ENCODE assay signal across 22 cellular contexts in the genomic region with DNA sequence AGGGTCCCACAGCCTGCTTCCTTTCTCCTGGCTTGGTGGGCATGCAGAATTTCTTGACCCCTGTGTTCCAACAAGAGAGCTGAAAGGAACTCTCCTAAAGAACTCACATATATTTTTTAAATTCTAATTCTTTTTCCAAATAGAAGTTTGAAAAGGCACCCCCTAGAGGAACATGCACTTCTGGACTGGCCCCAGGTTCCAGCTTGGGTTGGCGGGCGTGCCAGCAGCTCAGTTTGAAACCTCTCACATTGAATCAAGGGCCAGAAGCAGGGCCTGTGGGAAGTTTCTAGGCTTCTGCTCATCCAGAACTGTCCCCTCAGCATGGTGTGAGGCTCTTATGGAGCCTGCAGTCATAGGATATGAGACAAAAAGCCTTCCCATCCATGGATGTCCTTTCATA.
DNase-seq lines count a peak whose midpoint lies in the region; ATAC-seq and TF ChIP-seq lines count a peak whose summit lies in the region.
"Had no signal": no experiment of that assay in that cellular context is flagged by ENCODE, and none has a peak within 500 bp of the region (broad histone marks: within the 10 kb centered on the region; RNA-seq: fewer than 3 reads in every experiment).

No MANE protein-coding gene starts in this region.

- peak overlapping the region; percentile 7; the same call in 1 of the 2 replicates for H3K27ac ChIP-seq in IMR-90 (ENCODE audit: insufficient read depth, low read length)
- H3K27ac ChIP-seq: BLaER1 treated with 17β-estradiol and CSF1 and Interleukin-3, amounts not matched to agents 10 nM and 100 nM; epithelial cell of prostate; suprapubic skin had no signal

- H3K9ac ChIP-seq in IMR-90 (ENCODE audit: low read depth, low read length): no peak overlapping the region
- H3K9ac ChIP-seq: SK-N-SH had no signal

- POLR2A ChIA-PET in IMR-90 (lab: Charles Lee; ENCODE audit: unreplicated experiment): no interaction called here

- H3K27me3 ChIP-seq in IMR-90 (ENCODE audit: control insufficient read depth, insufficient read depth, low read length): peaks cover 14% of the 10 kb centered on the region
- H3K27me3 ChIP-seq: sigmoid colon, suprapubic skin had no signal

- H3K4me3 Mint-ChIP-seq in glutamatergic neuron (ENCODE audit: unreplicated experiment): peak overlapping the region; percentile 78
- no peak overlapping the region for H3K4me3 Mint-ChIP-seq in activated naive CD8-positive, alpha-beta T cell treated with anti-CD3 and anti-CD28 coated beads for 36 hours
- H3K4me3 Mint-ChIP-seq: activated CD8-positive, alpha-beta T cell treated with anti-CD3 and anti-CD28 coated beads, Interleukin-2, amount 10 ng/mL, durations not matched to agents 7 days and 5 days; central memory CD8-positive, alpha-beta T cell had no signal

- H3K4me1 Mint-ChIP-seq in glutamatergic neuron (ENCODE audit: low read depth, unreplicated experiment): peaks cover 20% of the 10 kb centered on the region
- H3K4me1 Mint-ChIP-seq in activated naive CD8-positive, alpha-beta T cell treated with anti-CD3 and anti-CD28 coated beads for 36 hours: peaks cover 2% of the 10 kb centered on the region
- H3K4me1 Mint-ChIP-seq: central memory CD8-positive, alpha-beta T cell had no signal

- H3K36me3 ChIP-seq in IMR-90 (ENCODE audit: control insufficient read depth, insufficient read depth, low read length): no peaks in the 10 kb centered on the region
- H3K36me3 ChIP-seq: BLaER1 treated with 17β-estradiol and CSF1 and Interleukin-3, amounts not matched to agents 10 nM and 100 nM; sigmoid colon; suprapubic skin had no signal

- dilution Hi-C loops in IMR-90 (cut with HindIII; ENCODE audit: low sequenced_read_pairs, unreplicated experiment): no loop called here

- CTCF ChIA-PET in IMR-90 (lab: Yijun Ruan, JAX): interaction anchor here (0.6 to 1.8 kb wide), 8 partner anchors 8 to 1464 kb away, joined by 3 to 9 read pairs (median 3); no protein-coding TSS in a partner anchor

- H2BK15ac ChIP-seq in IMR-90 (ENCODE audit: low read depth, low read length): no peak overlapping the region

- H3K79me1 ChIP-seq in IMR-90 (ENCODE audit: low read depth in 1 of 2, low read length in 2 of 2): no peaks in the 10 kb centered on the region

- H3K14ac ChIP-seq in IMR-90 (replicated peaks; ENCODE audit: low read depth, low read length): no peak overlapping the region

- no peaks in the 10 kb centered on the region for H3K27me3 Mint-ChIP-seq in glutamatergic neuron (ENCODE audit: unreplicated experiment)
- H3K27me3 Mint-ChIP-seq in activated naive CD8-positive, alpha-beta T cell treated with anti-CD3 and anti-CD28 coated beads for 36 hours: peaks cover 4% of the 10 kb centered on the region
- H3K27me3 Mint-ChIP-seq: central memory CD8-positive, alpha-beta T cell had no signal

- no peak overlapping the region; the same call in 1 of the 2 replicates for H2AK5ac ChIP-seq in IMR-90 (ENCODE audit: low read depth, low read length)

- peak overlapping the region; percentile 36; the same call in 1 of the 2 replicates for H2BK120ac ChIP-seq in IMR-90 (ENCODE audit: low read depth, low read length)

- no peak overlapping the region; the same call in 1 of the 2 replicates for H3K18ac ChIP-seq in IMR-90 (ENCODE audit: low read depth, low read length)

- H3K4me1 ChIP-seq in IMR-90 (ENCODE audit: control insufficient read depth, insufficient read depth, low read length): peaks cover 2% of the 10 kb centered on the region; the same call in 1 of the 2 replicates
- H3K4me1 ChIP-seq: sigmoid colon had no signal

- no peak overlapping the region; the same call in 1 of the 2 replicates for H4K5ac ChIP-seq in IMR-90 (ENCODE audit: low read depth, low read length)

- H3K27ac Mint-ChIP-seq in glutamatergic neuron (ENCODE audit: unreplicated experiment): no peak overlapping the region
- no peak overlapping the region for H3K27ac Mint-ChIP-seq in activated naive CD8-positive, alpha-beta T cell treated with anti-CD3 and anti-CD28 coated beads for 36 hours
- H3K27ac Mint-ChIP-seq: activated CD8-positive, alpha-beta T cell treated with anti-CD3 and anti-CD28 coated beads, Interleukin-2, amount 10 ng/mL, durations not matched to agents 7 days and 5 days had no signal

- TF ChIP-seq RAD21 in IMR-90 (IDR thresholded peaks at IDR 0.05; ENCODE audit: low read length): no peak

- intact Hi-C loops in IMR-90 (cut with micrococcal nuclease): loop anchor here (2.0 kb wide), 2 partner anchors 215 to 313 kb away; partner anchors contain the start of genes COL4A5 and COL4A6

- DNase-seq in AG09309 (ENCODE audit: low read depth) (no peak), IMR-90 (no peak), glutamatergic neuron (no peak), NCI-H2107 (lab: John Stamatoyannopoulos, UW) (no peak), GM10266 (ENCODE audit: extremely low spot score) (no peak)
- no peak for DNase-seq in activated CD4-positive, alpha-beta T cell treated with anti-CD3 and anti-CD28 coated beads for 1 hour
- DNase-seq in activated naive CD8-positive, alpha-beta T cell treated with anti-CD3 and anti-CD28 coated beads for 36 hours: no peak
- DNase-seq: activated CD4-positive, CD25-positive, alpha-beta regulatory T cell; activated CD8-positive, alpha-beta T cell treated with anti-CD3 and anti-CD28 coated beads, Interleukin-2, amount 10 ng/mL, durations not matched to agents 7 days and 5 days; activated naive CD4-positive, alpha-beta T cell; activated T-cell treated with anti-CD3 and anti-CD28 coated beads, Interleukin-2, amount 50 U/mL, for 1 hour; NCI-H1048; NCI-H2029; NCI-H510A; NK-92 treated with Interleukin-12 subunit alpha and Interleukin-12 subunit beta, amount 100 ng/mL, for 24 hours; sigmoid colon had no signal

- no TSS peak for BruUV-seq in IMR-90 (replicated peaks; lab: Mats Ljungman, UMichigan)

- H4K20me1 ChIP-seq in IMR-90 (ENCODE audit: insufficient read depth, low read length): no peaks in the 10 kb centered on the region

- H2AFZ ChIP-seq in IMR-90 (replicated peaks; ENCODE audit: low read length, poor library complexity): no peak overlapping the region

- no peaks in the 10 kb centered on the region for H3K36me3 Mint-ChIP-seq in glutamatergic neuron (ENCODE audit: unreplicated experiment)
- H3K36me3 Mint-ChIP-seq in activated naive CD8-positive, alpha-beta T cell treated with anti-CD3 and anti-CD28 coated beads for 36 hours: no peaks in the 10 kb centered on the region

- in situ Hi-C loops in IMR-90 (cut with MboI; ENCODE audit: low sequenced_read_pairs): loop anchor here (10.0 kb wide), 1 partner anchor 331 kb away; no protein-coding TSS in a partner anchor

- H3K9me3 ChIP-seq in IMR-90 (ENCODE audit: control insufficient read depth, insufficient read depth, low read length): no peaks in the 10 kb centered on the region
- H3K9me3 ChIP-seq: BLaER1 treated with 17β-estradiol and CSF1 and Interleukin-3, amounts not matched to agents 10 nM and 100 nM; sigmoid colon; SK-N-SH; suprapubic skin had no signal

- TF ChIP-seq CTCF in AG09309 (IDR thresholded peaks at IDR 0.05; ENCODE audit: control insufficient read depth, insufficient read depth, low read depth, low read length, missing control alignments): peak; percentile 7
- no peak for TF ChIP-seq CTCF in IMR-90 (conservative IDR thresholded peaks at IDR 0.05; ENCODE audit: low read depth, low read length)
- no peak for TF ChIP-seq CTCF in glutamatergic neuron (IDR thresholded peaks at IDR 0.05; ENCODE audit: partially characterized antibody, unreplicated experiment)
- TF ChIP-seq CTCF in GM10266 (IDR thresholded peaks at IDR 0.05; ENCODE audit: control insufficient read depth, insufficient read depth, low read depth, missing control alignments): no peak

- no peak overlapping the region for H3K4me2 ChIP-seq in IMR-90 (ENCODE audit: low read depth, low read length)
- H3K4me2 ChIP-seq: SK-N-SH had no signal

- H3K56ac ChIP-seq in IMR-90 (ENCODE audit: extremely low read depth, insufficient read depth, low read length): no peak overlapping the region

- H2AK9ac ChIP-seq in IMR-90 (replicated peaks; ENCODE audit: low read depth, low read length, poor library complexity): no peak overlapping the region

- peak overlapping the region; percentile 41; the same call in 1 of the 2 replicates for H3K4ac ChIP-seq in IMR-90 (ENCODE audit: low read depth, low read length)

- H3K4me3 ChIP-seq in AG09309 (ENCODE audit: control insufficient read depth, low read depth, low read length) (no peak overlapping the region), IMR-90 (ENCODE audit: insufficient read depth, low read depth, low read length) (no peak overlapping the region)
- H3K4me3 ChIP-seq: BLaER1 treated with 17β-estradiol and CSF1 and Interleukin-3, amounts not matched to agents 10 nM and 100 nM; sigmoid colon; suprapubic skin had no signal

- WGBS in IMR-90 (ENCODE audit: extremely low coverage in 2 of 2, insufficient read length in 1 of 2), 2 experiments: no CpG with 5 or more reads among the region's 2 CpGs

- H4K91ac ChIP-seq in IMR-90 (ENCODE audit: insufficient read depth, low read depth, low read length): 0 out of 2 replicates have a peak overlapping the region, but pooled peaks have one; percentile 35

- peak overlapping the region in 1 of 2 experiments; percentile 35; a peak in 1 of 4 replicates for H4K8ac ChIP-seq in IMR-90 (ENCODE audit: low read depth in 2 of 2, low read length in 2 of 2)

- H3K9me3 Mint-ChIP-seq in glutamatergic neuron (ENCODE audit: unreplicated experiment): peaks cover 12% of the 10 kb centered on the region
- H3K9me3 Mint-ChIP-seq in activated naive CD8-positive, alpha-beta T cell treated with anti-CD3 and anti-CD28 coated beads for 36 hours: no peaks in the 10 kb centered on the region
- H3K9me3 Mint-ChIP-seq: central memory CD8-positive, alpha-beta T cell had no signal

- no peak overlapping the region for H3K23ac ChIP-seq in IMR-90 (ENCODE audit: low read depth, low read length)

- ATAC-seq in GM19463 (IDR thresholded peaks at IDR 0.05; ENCODE audit: unreplicated experiment) (peak; percentile 20), IMR-90 (ENCODE audit: low read depth) (no peak)
- ATAC-seq: activated CD8-positive, alpha-beta T cell treated with anti-CD3 and anti-CD28 coated beads, Interleukin-2, amount 10 ng/mL, durations not matched to agents 7 days and 5 days had no signal

- peak overlapping the region; percentile 76; the same call in 1 of the 2 replicates for H2BK20ac ChIP-seq in IMR-90 (ENCODE audit: low read depth, low read length)

- H3K9me1 ChIP-seq in IMR-90 (ENCODE audit: insufficient read depth, low read length): no peaks in the 10 kb centered on the region

- H2BK5ac ChIP-seq in IMR-90 (ENCODE audit: low read depth, low read length, poor library complexity, severe bottlenecking): no peak overlapping the region

- TF ChIP-seq POLR2A in IMR-90 (IDR thresholded peaks at IDR 0.05; ENCODE audit: low read depth, low read length): no peak

TF ChIP-seq in IMR-90, 13 proteins besides CTCF, POLR2A, EP300 and RAD21 (continues in another document):
- no peak for TF ChIP-seq BHLHE40 (IDR thresholded peaks at IDR 0.05; ENCODE audit: low read depth, low read length)
- no peak for TF ChIP-seq RFX5 (IDR thresholded peaks at IDR 0.05; ENCODE audit: low read depth, low read length)
- no peak for TF ChIP-seq MAFK (IDR thresholded peaks at IDR 0.05; ENCODE audit: low read depth, low read length)
